Comparison of ENCODE assay signal across 20 cellular contexts in the genomic region with DNA sequence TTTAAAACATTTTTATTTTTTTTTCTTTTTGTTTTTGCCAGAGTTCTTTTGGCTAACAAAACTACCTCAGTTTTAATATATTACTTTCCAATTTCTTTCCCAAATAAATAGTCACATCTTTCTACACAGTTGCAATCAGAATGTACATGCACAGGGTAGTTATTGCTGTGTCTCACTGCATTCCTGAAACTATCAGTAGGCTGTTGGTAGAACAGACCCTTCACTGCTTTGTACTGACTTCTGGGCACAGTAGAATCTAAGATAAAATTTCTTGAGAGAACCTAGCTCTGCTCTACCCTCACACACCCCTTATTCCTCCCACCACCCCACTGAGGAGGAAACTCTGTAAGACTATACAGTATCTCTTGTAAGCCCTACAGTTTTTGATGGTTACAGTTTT. TPM values are rescaled to one million over a fixed set of nuclear protein-coding genes. Genes with fewer than 3 reads are reported as not detected.
DNase-seq lines count a peak whose midpoint lies in the region; ATAC-seq, FAIRE-seq and TF ChIP-seq lines count a peak whose summit lies in the region.
"Had no signal": no experiment of that assay in that cellular context is flagged by ENCODE, and none has a peak within 500 bp of the region (broad histone marks: within the 10 kb centered on the region; RNA-seq: fewer than 3 reads in every experiment).

No MANE protein-coding gene starts in this region.

- CTCF ChIA-PET in MCF 10A (lab: Yijun Ruan, JAX), result interaction anchor here (0.8 to 1.3 kb wide), 2 partner anchors 20 to 64 kb away, joined by 3 to 4 read pairs; no protein-coding TSS in a partner anchor
- CTCF ChIA-PET in activated CD4-positive, alpha-beta memory T cell treated with anti-CD3 and anti-CD28 coated beads, Interleukin-2, amount 10 ng/mL, durations not matched to agents 7 days and 5 days (lab: Charles Lee), result no interaction called here

- no peak overlapping the region for H3K4me3 Mint-ChIP-seq in MCF 10A (ENCODE audit: unreplicated experiment)
- no peak overlapping the region for H3K4me3 Mint-ChIP-seq in central memory CD8-positive, alpha-beta T cell
- H3K4me3 Mint-ChIP-seq in nephron, result no peak overlapping the region
- no peak overlapping the region for H3K4me3 Mint-ChIP-seq in activated CD4-positive, alpha-beta memory T cell treated with anti-CD3 and anti-CD28 coated beads, Interleukin-2, amount 10 ng/mL, durations not matched to agents 7 days and 5 days
- H3K4me3 Mint-ChIP-seq: CD8-positive, alpha-beta T cell had no signal

- H3K27ac Mint-ChIP-seq in MCF 10A (ENCODE audit: low read depth, unreplicated experiment) (peak overlapping the region; percentile 32), nephron (peak overlapping the region; percentile 29 to 69 (median 63))
- H3K27ac Mint-ChIP-seq in central memory CD8-positive, alpha-beta T cell (ENCODE audit: low read depth), result peak overlapping the region; percentile 67
- H3K27ac Mint-ChIP-seq in activated CD4-positive, alpha-beta memory T cell treated with anti-CD3 and anti-CD28 coated beads, Interleukin-2, amount 10 ng/mL, durations not matched to agents 7 days and 5 days, result no peak overlapping the region
- H3K27ac Mint-ChIP-seq: CD8-positive, alpha-beta T cell had no signal

- H3K4me3 ChIP-seq in breast epithelium, result no peak overlapping the region
- H3K4me3 ChIP-seq: BLaER1, HAP-1 had no signal

- DNase-seq in MCF 10A (ENCODE audit: unreplicated experiment) (no peak), breast epithelium (ENCODE audit: low spot score in 2 of 2) (no peak), frontal cortex (ENCODE audit: low spot score in 2 of 2) (no peak)
- DNase-seq in central memory CD8-positive, alpha-beta T cell (ENCODE audit: low spot score in 2 of 2), result no peak
- DNase-seq in activated CD4-positive, alpha-beta memory T cell treated with anti-CD3 and anti-CD28 coated beads, Interleukin-2, amount 10 ng/mL, durations not matched to agents 7 days and 5 days, result no peak
- DNase-seq: CD8-positive, alpha-beta T cell; DMS79; KBM-7; NCI-H1417 treated with DMSO at 0.1 percent for 48 hours; NCI-H1930; NCI-H446; NCI-H69; SHP77 treated with DMSO at 0.1 percent for 48 hours had no signal

- H3K9me3 Mint-ChIP-seq in MCF 10A (ENCODE audit: unreplicated experiment) (no peaks in the 10 kb centered on the region), nephron (no peaks in the 10 kb centered on the region)
- no peaks in the 10 kb centered on the region for H3K9me3 Mint-ChIP-seq in central memory CD8-positive, alpha-beta T cell
- H3K9me3 Mint-ChIP-seq in activated CD4-positive, alpha-beta memory T cell treated with anti-CD3 and anti-CD28 coated beads, Interleukin-2, amount 10 ng/mL, durations not matched to agents 7 days and 5 days, result no peaks in the 10 kb centered on the region
- H3K9me3 Mint-ChIP-seq: CD8-positive, alpha-beta T cell had no signal

- peaks cover 15% of the 10 kb centered on the region for H3K36me3 Mint-ChIP-seq in MCF 10A (ENCODE audit: insufficient read depth, unreplicated experiment)
- H3K36me3 Mint-ChIP-seq in central memory CD8-positive, alpha-beta T cell (ENCODE audit: insufficient read depth), result peaks cover 3% of the 10 kb centered on the region
- H3K36me3 Mint-ChIP-seq in nephron (ENCODE audit: low read depth), result peaks cover 54% of the 10 kb centered on the region
- H3K36me3 Mint-ChIP-seq in activated CD4-positive, alpha-beta memory T cell treated with anti-CD3 and anti-CD28 coated beads, Interleukin-2, amount 10 ng/mL, durations not matched to agents 7 days and 5 days (ENCODE audit: low read depth), result peaks cover 65% of the 10 kb centered on the region
- H3K36me3 Mint-ChIP-seq: CD8-positive, alpha-beta T cell had no signal

- H3K9me3 ChIP-seq in breast epithelium, result no peaks in the 10 kb centered on the region
- H3K9me3 ChIP-seq: BLaER1, HAP-1 had no signal

- intact Hi-C loops in MCF 10A (cut with micrococcal nuclease), result no loop called here
- intact Hi-C loops in breast epithelium (cut with DNase I; ENCODE audit: low total_unique reads), result no loop called here

- no TSS peak for BruUV-seq in MCF 10A (replicated peaks; lab: Mats Ljungman, UMichigan)

- no peaks in the 10 kb centered on the region for H3K36me3 ChIP-seq in breast epithelium

- ATAC-seq in central memory CD8-positive, alpha-beta T cell (replicated peaks; ENCODE audit: extremely low read depth, poor library complexity, severe bottlenecking), result no peak
- ATAC-seq in HG03571 (IDR thresholded peaks at IDR 0.05; ENCODE audit: unreplicated experiment) (no peak), HG03175 (IDR thresholded peaks at IDR 0.05; ENCODE audit: unreplicated experiment) (no peak)
- ATAC-seq: CD8-positive, alpha-beta T cell had no signal

- no peak for TF ChIP-seq CTCF in MCF 10A (IDR thresholded peaks at IDR 0.05; ENCODE audit: unreplicated experiment)
- TF ChIP-seq CTCF in breast epithelium (IDR thresholded peaks at IDR 0.05), result no peak
- TF ChIP-seq CTCF in nephron (IDR thresholded peaks at IDR 0.05; ENCODE audit: unreplicated experiment in 3 of 3), result no peak

- FAIRE-seq in frontal cortex (lab: Jason Lieb, UNC), result no peak
- FAIRE-seq: D721Med had no signal

- H3K27ac ChIP-seq in breast epithelium, result no peak overlapping the region
- H3K27ac ChIP-seq: 22Rv1, BLaER1 had no signal

- H3K4me1 ChIP-seq in breast epithelium, result no peaks in the 10 kb centered on the region
- H3K4me1 ChIP-seq: BLaER1, HAP-1 had no signal

- H3K27me3 ChIP-seq in breast epithelium, result no peaks in the 10 kb centered on the region
- H3K27me3 ChIP-seq: BLaER1 had no signal

- no peak for TF ChIP-seq POLR2A in breast epithelium (IDR thresholded peaks at IDR 0.05)

- H3K4me1 Mint-ChIP-seq in MCF 10A (ENCODE audit: insufficient read depth, unreplicated experiment) (peaks cover 25% of the 10 kb centered on the region), nephron (peaks cover 29% of the 10 kb centered on the region)
- no peaks in the 10 kb centered on the region for H3K4me1 Mint-ChIP-seq in central memory CD8-positive, alpha-beta T cell
- H3K4me1 Mint-ChIP-seq in activated CD4-positive, alpha-beta memory T cell treated with anti-CD3 and anti-CD28 coated beads, Interleukin-2, amount 10 ng/mL, durations not matched to agents 7 days and 5 days, result peaks cover 6% of the 10 kb centered on the region

- POLR2A ChIA-PET in MCF 10A (lab: Yijun Ruan, JAX), result interaction anchor here (0.6 to 2.3 kb wide), 5 partner anchors 10 to 47 kb away, joined by 3 to 12 read pairs (median 4); a partner anchor contains a TSS
- POLR2A ChIA-PET in activated CD4-positive, alpha-beta memory T cell treated with anti-CD3 and anti-CD28 coated beads, Interleukin-2, amount 10 ng/mL, durations not matched to agents 7 days and 5 days (lab: Charles Lee), result no interaction called here

- no peaks in the 10 kb centered on the region for H3K27me3 Mint-ChIP-seq in MCF 10A (ENCODE audit: insufficient read depth, unreplicated experiment)
- H3K27me3 Mint-ChIP-seq in central memory CD8-positive, alpha-beta T cell, result no peaks in the 10 kb centered on the region
- H3K27me3 Mint-ChIP-seq in nephron (ENCODE audit: low read depth), result no peaks in the 10 kb centered on the region
- H3K27me3 Mint-ChIP-seq in activated CD4-positive, alpha-beta memory T cell treated with anti-CD3 and anti-CD28 coated beads, Interleukin-2, amount 10 ng/mL, durations not matched to agents 7 days and 5 days, result no peaks in the 10 kb centered on the region

RNA-seq across cellular contexts. Expression of a gene that starts 19.9 kb away (rescaled TPM):
- 45.3 and 79.6 TPM in 2 replicates for total RNA-seq in MCF 10A (2022)
- total RNA-seq in breast epithelium, result 1 to 10 TPM in 1 of 3 donors, under 1 TPM in 2; 0.33 to 3.8 (median 0.73) TPM
- total RNA-seq in frontal cortex, result 5.7 TPM
- 100 to 1,000 TPM; 137 to 138 TPM for total RNA-seq in activated CD4-positive, alpha-beta memory T cell treated with anti-CD3 and anti-CD28 coated beads, Interleukin-2, amount 10 ng/mL, durations not matched to agents 7 days and 5 days

RNA-seq across cellular contexts. Expression of a gene that starts 36.3 kb away (rescaled TPM):
- total RNA-seq in MCF 10A (2022) (139 and 156 TPM in 2 replicates), breast epithelium (100 to 1,000 TPM in 2 of 3 donors, 10 to 100 TPM in 1; 95.1 to 124 (median 117) TPM), frontal cortex (32.6 TPM)
- total RNA-seq in activated CD4-positive, alpha-beta memory T cell treated with anti-CD3 and anti-CD28 coated beads, Interleukin-2, amount 10 ng/mL, durations not matched to agents 7 days and 5 days, result 10 to 100 TPM; 67.7 to 72.5 TPM
